In the genomic region with DNA sequence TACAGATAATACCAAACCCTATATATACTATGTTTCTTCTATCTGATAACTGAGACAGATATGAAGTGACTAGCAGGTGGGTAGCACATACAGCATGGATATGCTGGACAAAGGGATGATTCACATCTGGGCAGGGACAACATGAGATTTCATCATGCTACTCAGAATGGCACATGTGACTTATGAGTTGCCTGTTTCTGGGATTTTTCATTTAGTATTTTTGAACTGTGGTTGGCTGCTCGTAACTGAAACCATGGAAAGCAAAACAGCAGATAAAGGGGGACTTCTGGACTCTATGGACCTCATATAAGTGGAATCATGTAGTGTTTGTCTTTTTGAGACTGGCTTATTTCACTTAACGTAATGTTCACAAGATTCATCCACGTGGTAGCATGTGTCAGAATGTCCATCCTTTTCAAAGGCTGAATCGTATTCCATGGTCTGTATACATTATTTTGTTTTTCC, we compare ENCODE assay signal across 34 cellular contexts.
"Had no signal": no experiment of that assay in that cellular context is flagged by ENCODE, and none has a peak within 500 bp of the region (broad histone marks: within the 10 kb centered on the region; RNA-seq: fewer than 3 reads in every experiment).

No MANE protein-coding gene starts in this region.

- H3K9me3 ChIP-seq: adrenal gland, body of pancreas, colonic mucosa, left lung, lower lobe of right lung, mucosa of descending colon, suprapubic skin, tibial artery, upper lobe of right lung had no signal

- H3K4me3 ChIP-seq: adrenal gland, body of pancreas, cardiac muscle cell, colonic mucosa, dorsolateral prefrontal cortex, heart left ventricle, left lung, lower lobe of right lung, mucosa of descending colon, suprapubic skin, tibial artery, upper lobe of right lung had no signal

- H3K4me1 Mint-ChIP-seq: activated naive CD8-positive, alpha-beta T cell treated with anti-CD3 and anti-CD28 coated beads for 36 hours; stimulated activated naive B cell treated with anti-CD40 and anti-IgM and Interleukin-4, amounts not matched to agents 10 μg/mL and 1 μg/mL and 100 μg/mL, for 72 hours had no signal

- H3K9me3 Mint-ChIP-seq: activated T-helper 1 cell treated with anti-CD3 and anti-CD28 coated beads, Interleukin-12 subunit alpha, Interleukin-12 subunit beta, Interleukin-2, Interleukin-4 antibody, amounts not matched to agents 30 ng/mL and 10 ng/mL and 1 ng/mL, durations not matched to agents 14 hours and 24 hours and 36 hours; natural killer cell treated with Interleukin-12 subunit alpha and Interleukin-12 subunit beta and Interleukin-15 and Interleukin-18, amount 100 ng/mL, for 72 hours; T-helper 1 cell treated with Interleukin-12 subunit alpha and Interleukin-12 subunit beta and Interleukin-4 antibody, amounts not matched to agents 30 μg/mL and 1 μg/mL, for 36 hours had no signal

- H3K4me3 Mint-ChIP-seq: activated naive CD4-positive, alpha-beta T cell treated with anti-CD3 and anti-CD28 coated beads for 36 hours; activated naive CD8-positive, alpha-beta T cell treated with anti-CD3 and anti-CD28 coated beads for 36 hours; activated T-helper 1 cell treated with anti-CD3 and anti-CD28 coated beads, Interleukin-12 subunit alpha, Interleukin-12 subunit beta, Interleukin-2, Interleukin-4 antibody, amounts not matched to agents 30 ng/mL and 10 ng/mL and 1 ng/mL, durations not matched to agents 14 hours and 24 hours and 36 hours; natural killer cell treated with Interleukin-12 subunit alpha and Interleukin-12 subunit beta and Interleukin-15 and Interleukin-18, amount 100 ng/mL, for 72 hours; stimulated activated naive B cell treated with anti-CD40 and anti-IgM and Interleukin-4, amounts not matched to agents 10 μg/mL and 1 μg/mL and 100 μg/mL, for 72 hours; T-helper 1 cell treated with Interleukin-12 subunit alpha and Interleukin-12 subunit beta and Interleukin-4 antibody, amounts not matched to agents 30 μg/mL and 1 μg/mL, for 36 hours had no signal

- H3K36me3 ChIP-seq: adrenal gland, cardiac muscle cell, colonic mucosa, heart left ventricle, left lung, lower lobe of right lung, tibial artery, upper lobe of right lung had no signal

- H3K36me3 Mint-ChIP-seq: activated naive CD8-positive, alpha-beta T cell treated with anti-CD3 and anti-CD28 coated beads for 36 hours; natural killer cell treated with Interleukin-12 subunit alpha and Interleukin-12 subunit beta and Interleukin-15 and Interleukin-18, amount 100 ng/mL, for 72 hours; stimulated activated naive B cell treated with anti-CD40 and anti-IgM and Interleukin-4, amounts not matched to agents 10 μg/mL and 1 μg/mL and 100 μg/mL, for 72 hours had no signal

- H3K27ac ChIP-seq: adrenal gland, body of pancreas, cardiac muscle cell, colonic mucosa, dorsolateral prefrontal cortex, heart left ventricle, left lung, lower lobe of right lung, suprapubic skin, tibial artery, upper lobe of right lung, VCaP had no signal

- H3K4me1 ChIP-seq: adrenal gland, body of pancreas, colonic mucosa, heart left ventricle, left lung, lower lobe of right lung, suprapubic skin, tibial artery, upper lobe of right lung had no signal

- ATAC-seq: body of pancreas; heart left ventricle; left lung; lower lobe of right lung; mucosa of descending colon; natural killer cell treated with Interleukin-12 subunit alpha and Interleukin-12 subunit beta and Interleukin-15 and Interleukin-18, amount 100 ng/mL, for 72 hours; right cardiac atrium; stimulated activated naive B cell treated with anti-CD40 and anti-IgM and Interleukin-4, amounts not matched to agents 10 μg/mL and 1 μg/mL and 100 μg/mL, for 72 hours; upper lobe of right lung had no signal

- DNase-seq: activated CD4-positive, alpha-beta T cell treated with anti-CD3 and anti-CD28 coated beads for 4 hours; activated CD4-positive, alpha-beta T cell treated with anti-CD3 and anti-CD28 coated beads, Interleukin-2, amount 50 U/mL, for 4 hours; activated effector memory CD4-positive, alpha-beta T cell treated with anti-CD3 and anti-CD28 coated beads, Interleukin-2, amount 50 U/mL, for 16 hours; activated naive CD4-positive, alpha-beta T cell treated with anti-CD3 and anti-CD28 coated beads for 36 hours; activated naive CD8-positive, alpha-beta T cell treated with anti-CD3 and anti-CD28 coated beads for 36 hours; activated T-cell treated with anti-CD3 and anti-CD28 coated beads, Interleukin-2, amount 50 U/mL, for 1 hour; adrenal gland; aorta; body of pancreas; cerebellar nuclear complex; colonic mucosa; dorsolateral prefrontal cortex; effector memory CD4-positive, alpha-beta T cell; erythroblast; foreskin fibroblast; heart left ventricle; left lung; lower lobe of right lung; mesenchymal stem cell; mucosa of descending colon; posterior cingulate gyrus; right cardiac atrium; stimulated activated CD4-positive, alpha-beta T cell treated with anti-CD3 and anti-CD28 coated beads, Interleukin-15, amount 100 ng/mL, for 24 hours; stimulated activated CD4-positive, alpha-beta T cell treated with anti-CD3 and anti-CD28 coated beads, Interleukin-2, amount 100 ng/mL, for 24 hours; stimulated activated naive B cell treated with anti-CD40 and anti-IgM and Interleukin-4, amounts not matched to agents 10 μg/mL and 1 μg/mL and 100 μg/mL, for 72 hours; T-helper 9 cell; tibial artery; upper lobe of right lung had no signal

- H3K27ac Mint-ChIP-seq: activated naive CD4-positive, alpha-beta T cell treated with anti-CD3 and anti-CD28 coated beads for 36 hours; activated naive CD8-positive, alpha-beta T cell treated with anti-CD3 and anti-CD28 coated beads for 36 hours; activated T-helper 1 cell treated with anti-CD3 and anti-CD28 coated beads, Interleukin-12 subunit alpha, Interleukin-12 subunit beta, Interleukin-2, Interleukin-4 antibody, amounts not matched to agents 30 ng/mL and 10 ng/mL and 1 ng/mL, durations not matched to agents 14 hours and 24 hours and 36 hours; natural killer cell treated with Interleukin-12 subunit alpha and Interleukin-12 subunit beta and Interleukin-15 and Interleukin-18, amount 100 ng/mL, for 72 hours; stimulated activated naive B cell treated with anti-CD40 and anti-IgM and Interleukin-4, amounts not matched to agents 10 μg/mL and 1 μg/mL and 100 μg/mL, for 72 hours; T-helper 1 cell treated with Interleukin-12 subunit alpha and Interleukin-12 subunit beta and Interleukin-4 antibody, amounts not matched to agents 30 μg/mL and 1 μg/mL, for 36 hours had no signal

- H3K27me3 ChIP-seq: adrenal gland, body of pancreas, cardiac muscle cell, colonic mucosa, suprapubic skin, tibial artery, upper lobe of right lung had no signal
